ENCODE assay signal across 8 cellular contexts in genomic region chr1:8396912-8397406, GRCh38.
DNase-seq lines count a peak whose midpoint lies in the region; ATAC-seq lines count a peak whose summit lies in the region.

No MANE protein-coding gene starts in this region.

- ATAC-seq in GM18868 (IDR thresholded peaks at IDR 0.05; ENCODE audit: unreplicated experiment) = peak; percentile 52
- ATAC-seq in HG03457 (IDR thresholded peaks at IDR 0.05; ENCODE audit: unreplicated experiment) = peak; percentile 42
- peak; percentile 91 for ATAC-seq in left ventricle myocardium superior
- ATAC-seq in HG02852 (IDR thresholded peaks at IDR 0.05; ENCODE audit: unreplicated experiment) = no peak

- no peak for DNase-seq in activated naive CD4-positive, alpha-beta T cell treated with anti-CD3 and anti-CD28 coated beads, Interleukin-2, amount 10 ng/mL, durations not matched to agents 7 days and 5 days
- DNase-seq in left ventricle myocardium superior (no peak), GM19240 (ENCODE audit: insufficient read length, low spot score) (no peak), HuH-7 (ENCODE audit: low spot score) (no peak)
- DNase-seq in stimulated activated CD4-positive, alpha-beta T cell treated with anti-CD3 and anti-CD28 coated beads, Interleukin-2, amount 100 ng/mL, for 48 hours = peak; percentile 16 to 25

- intact Hi-C loops in left ventricle myocardium superior (cut with micrococcal nuclease) = no loop called here

- CTCF ChIA-PET in activated naive CD4-positive, alpha-beta T cell treated with anti-CD3 and anti-CD28 coated beads, Interleukin-2, amount 10 ng/mL, durations not matched to agents 7 days and 5 days (lab: Charles Lee) = interaction anchor here (0.6 to 2.1 kb wide), 2 partner anchors 11 to 323 kb away, joined by 3 to 7 read pairs; no protein-coding TSS in a partner anchor

- peak overlapping the region; percentile 93 for H3K27ac Mint-ChIP-seq in activated naive CD4-positive, alpha-beta T cell treated with anti-CD3 and anti-CD28 coated beads, Interleukin-2, amount 10 ng/mL, durations not matched to agents 7 days and 5 days

- peaks cover 42% of the 10 kb centered on the region for H3K36me3 Mint-ChIP-seq in activated naive CD4-positive, alpha-beta T cell treated with anti-CD3 and anti-CD28 coated beads, Interleukin-2, amount 10 ng/mL, durations not matched to agents 7 days and 5 days

- H3K4me1 Mint-ChIP-seq in activated naive CD4-positive, alpha-beta T cell treated with anti-CD3 and anti-CD28 coated beads, Interleukin-2, amount 10 ng/mL, durations not matched to agents 7 days and 5 days = peaks cover 69% of the 10 kb centered on the region

- no peaks in the 10 kb centered on the region for H3K27me3 Mint-ChIP-seq in activated naive CD4-positive, alpha-beta T cell treated with anti-CD3 and anti-CD28 coated beads, Interleukin-2, amount 10 ng/mL, durations not matched to agents 7 days and 5 days

- H3K4me3 Mint-ChIP-seq in activated naive CD4-positive, alpha-beta T cell treated with anti-CD3 and anti-CD28 coated beads, Interleukin-2, amount 10 ng/mL, durations not matched to agents 7 days and 5 days = no peak overlapping the region

- H3K9me3 Mint-ChIP-seq in activated naive CD4-positive, alpha-beta T cell treated with anti-CD3 and anti-CD28 coated beads, Interleukin-2, amount 10 ng/mL, durations not matched to agents 7 days and 5 days = no peaks in the 10 kb centered on the region

Comparison
In these comparisons a context has a peak if more than half of its experiments do, and no peak if none do; other contexts are left out.
1. DNase-seq: peak in stimulated activated CD4-positive, alpha-beta T cell treated with anti-CD3 and anti-CD28 coated beads, Interleukin-2, amount 100 ng/mL, for 48 hours (2 of 2); none in activated naive CD4-positive, alpha-beta T cell treated with anti-CD3 and anti-CD28 coated beads, Interleukin-2, amount 10 ng/mL, durations not matched to agents 7 days and 5 days (single experiment), left ventricle myocardium superior (single experiment), GM19240 (single experiment) and HuH-7 (single experiment).